12 cellular contexts compared by ENCODE assay signal in the genomic region with DNA sequence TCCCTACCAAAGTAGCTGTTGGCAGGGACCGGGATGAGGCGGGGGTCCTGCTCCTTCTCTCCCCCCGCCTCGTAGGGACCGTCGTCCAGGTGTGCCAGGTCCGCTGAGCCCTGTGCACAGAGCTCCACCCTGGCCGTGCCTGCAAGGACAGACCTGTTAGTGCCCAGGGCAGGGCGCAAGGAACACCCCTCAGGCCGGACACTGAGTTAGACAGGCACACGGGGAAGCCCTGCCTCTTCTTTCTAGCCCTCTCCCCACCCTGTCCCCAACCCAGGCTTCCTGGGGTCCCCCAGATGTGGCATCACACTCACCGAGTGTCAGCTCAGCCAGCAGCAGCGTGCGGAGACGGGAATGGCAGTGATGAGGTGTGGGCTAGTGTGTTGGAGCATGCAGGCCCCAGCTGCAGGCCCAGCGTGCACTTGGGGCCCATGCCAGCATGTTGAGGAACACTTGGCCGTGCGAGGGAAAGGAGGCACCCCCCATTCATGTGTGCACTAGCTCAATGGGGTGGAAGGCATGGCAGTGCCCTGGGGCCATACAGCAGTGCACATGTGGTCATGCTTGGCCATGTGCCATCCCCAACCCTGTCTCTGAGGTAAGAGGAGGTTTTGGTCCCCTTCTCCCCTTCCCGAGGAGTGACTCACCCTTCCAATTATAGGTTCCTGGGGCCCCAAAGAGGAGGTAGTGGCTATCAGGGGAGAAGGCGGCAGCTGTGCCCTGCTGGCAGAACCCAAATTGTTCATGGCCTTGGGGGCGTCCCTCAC. TPM values are rescaled to one million over a fixed set of nuclear protein-coding genes. Genes with fewer than 3 reads are reported as not detected.
DNase-seq lines count a peak whose midpoint lies in the region; ATAC-seq, FAIRE-seq and TF ChIP-seq lines count a peak whose summit lies in the region.
"Had no signal": no experiment of that assay in that cellular context is flagged by ENCODE, and none has a peak within 500 bp of the region (broad histone marks: within the 10 kb centered on the region; RNA-seq: fewer than 3 reads in every experiment).

No MANE protein-coding gene starts in this region.

- H4K20me1 ChIP-seq in PC-3 (ENCODE audit: low read length) = no peaks in the 10 kb centered on the region

- TF ChIP-seq CTCF in PC-3 (conservative IDR thresholded peaks at IDR 0.05; ENCODE audit: low read depth, low read length) = no peak

- no peaks in the 10 kb centered on the region for H3K36me3 ChIP-seq in PC-3 (ENCODE audit: low read depth, low read length)
- H3K36me3 ChIP-seq in stomach smooth muscle (ENCODE audit: control insufficient read depth in 2 of 2, insufficient read depth in 2 of 2, low read length in 2 of 2) = peaks cover 44% of the 10 kb centered on the region in 2 donors
- H3K36me3 ChIP-seq: prostate gland had no signal

- no peaks in the 10 kb centered on the region for H3K79me2 ChIP-seq in PC-3 (ENCODE audit: low read length)

- no peak overlapping the region for H3K4me2 ChIP-seq in PC-3 (ENCODE audit: low read length)

- H3K4me3 Mint-ChIP-seq in natural killer cell treated with Interleukin-12 subunit alpha and Interleukin-12 subunit beta and Interleukin-15 and Interleukin-18, amount 100 ng/mL, for 72 hours = no peak overlapping the region
- H3K4me3 Mint-ChIP-seq: CD8-positive, alpha-beta memory T cell had no signal

- POLR2A ChIA-PET in PC-3 (lab: Charles Lee; ENCODE audit: unreplicated experiment) = interaction anchor here (0.5 to 0.6 kb wide), 2 partner anchors 29 to 31 kb away, joined by 4 to 6 read pairs; a partner anchor contains a TSS

- no peak overlapping the region for H3K4me3 ChIP-seq in PC-3 (ENCODE audit: low read length)
- no peak overlapping the region for H3K4me3 ChIP-seq in stomach smooth muscle (ENCODE audit: low read length in 2 of 2)
- H3K4me3 ChIP-seq: prostate gland, stomach had no signal

- H3K27ac ChIP-seq in PC-3 (ENCODE audit: low read length) (no peak overlapping the region), stomach smooth muscle (ENCODE audit: low read length) (peak overlapping the region; percentile 37)
- H3K27ac ChIP-seq: prostate gland, VCaP had no signal

- H3K27me3 Mint-ChIP-seq in natural killer cell treated with Interleukin-12 subunit alpha and Interleukin-12 subunit beta and Interleukin-15 and Interleukin-18, amount 100 ng/mL, for 72 hours = peaks cover 0 to 5% of the 10 kb centered on the region in 2 donors

- H3K9me2 ChIP-seq in PC-3 (replicated peaks; ENCODE audit: low read length) = no peaks in the 10 kb centered on the region

- no peak overlapping the region for H2AFZ ChIP-seq in PC-3 (ENCODE audit: low read length)

- no peak for TF ChIP-seq POLR2A in H54 (IDR thresholded peaks at IDR 0.05; ENCODE audit: low read depth, low read length)

- no peaks in the 10 kb centered on the region for H3K4me1 Mint-ChIP-seq in natural killer cell treated with Interleukin-12 subunit alpha and Interleukin-12 subunit beta and Interleukin-15 and Interleukin-18, amount 100 ng/mL, for 72 hours (ENCODE audit: low read depth in 2 of 2)
- H3K4me1 Mint-ChIP-seq: CD8-positive, alpha-beta memory T cell had no signal

- H3K36me3 Mint-ChIP-seq in natural killer cell treated with Interleukin-12 subunit alpha and Interleukin-12 subunit beta and Interleukin-15 and Interleukin-18, amount 100 ng/mL, for 72 hours = no peaks in the 10 kb centered on the region

- no peak overlapping the region for H3K27ac Mint-ChIP-seq in natural killer cell treated with Interleukin-12 subunit alpha and Interleukin-12 subunit beta and Interleukin-15 and Interleukin-18, amount 100 ng/mL, for 72 hours
- H3K27ac Mint-ChIP-seq: CD8-positive, alpha-beta memory T cell had no signal

- no peaks in the 10 kb centered on the region for H3K4me1 ChIP-seq in PC-3 (ENCODE audit: insufficient read depth, low read length)
- H3K4me1 ChIP-seq in stomach smooth muscle (ENCODE audit: control insufficient read depth, insufficient read depth, low read length) = peaks cover 54% of the 10 kb centered on the region
- H3K4me1 ChIP-seq: prostate gland had no signal

- no peaks in the 10 kb centered on the region for H3K9me3 Mint-ChIP-seq in natural killer cell treated with Interleukin-12 subunit alpha and Interleukin-12 subunit beta and Interleukin-15 and Interleukin-18, amount 100 ng/mL, for 72 hours
- H3K9me3 Mint-ChIP-seq: CD8-positive, alpha-beta memory T cell had no signal

- H3K9me3 ChIP-seq in PC-3 (ENCODE audit: low read length) (no peaks in the 10 kb centered on the region), stomach smooth muscle (ENCODE audit: control insufficient read depth in 2 of 2, low read length in 2 of 2) (no peaks in the 10 kb centered on the region)
- H3K9me3 ChIP-seq: prostate gland, stomach had no signal

- no peak overlapping the region for H3K9ac ChIP-seq in PC-3 (ENCODE audit: low read length)
- no peak overlapping the region for H3K9ac ChIP-seq in stomach smooth muscle (ENCODE audit: low read length in 2 of 2)

- BruUV-seq in PC-3 (replicated peaks; lab: Mats Ljungman, UMichigan) = no TSS peak

- CTCF ChIA-PET in PC-3 (lab: Charles Lee) = no interaction called here

- FAIRE-seq in H54 (lab: Jason Lieb, UNC) = peak; percentile 83

- no peak for ATAC-seq in PC-3
- ATAC-seq in natural killer cell treated with Interleukin-12 subunit alpha and Interleukin-12 subunit beta and Interleukin-15 and Interleukin-18, amount 100 ng/mL, for 72 hours = no peak
- no peak for ATAC-seq in HG03469 (IDR thresholded peaks at IDR 0.05; ENCODE audit: unreplicated experiment)

- H3K27me3 ChIP-seq in PC-3 (ENCODE audit: low read length) (no peaks in the 10 kb centered on the region), stomach smooth muscle (ENCODE audit: control insufficient read depth in 1 of 2, insufficient read depth in 2 of 2, low read length in 2 of 2) (no peaks in the 10 kb centered on the region)
- H3K27me3 ChIP-seq: stomach had no signal

- no peaks in the 10 kb centered on the region for H3F3A ChIP-seq in PC-3 (ENCODE audit: low read length, unreplicated experiment)

- intact Hi-C loops in PC-3 (cut with micrococcal nuclease) = no loop called here

- peak; percentile 74 for DNase-seq in H54 (ENCODE audit: insufficient read length, low spot score)
- DNase-seq in PC-3 = peak; percentile 17
- peak; percentile 41 for DNase-seq in fibroblast of gingiva (ENCODE audit: low read depth)
- no peak for DNase-seq in natural killer cell treated with Interleukin-12 subunit alpha and Interleukin-12 subunit beta and Interleukin-15 and Interleukin-18, amount 100 ng/mL, for 72 hours (ENCODE audit: low spot score)
- no peak for DNase-seq in UCSD-AML1 (lab: John Stamatoyannopoulos, UW; ENCODE audit: unreplicated experiment)
- DNase-seq: activated CD8-positive, alpha-beta memory T cell treated with anti-CD3 and anti-CD28 coated beads, Interleukin-2, amount 50 U/mL, for 48 hours; stomach had no signal

RNA-seq across cellular contexts. Expression of a gene that starts 7.3 kb away (rescaled TPM):
- 4.4 and 9.7 TPM in 2 replicates for total RNA-seq in PC-3 (2014; rRNA removed)
- total RNA-seq in natural killer cell treated with Interleukin-12 subunit alpha and Interleukin-12 subunit beta and Interleukin-15 and Interleukin-18, amount 100 ng/mL, for 72 hours = 1 to 10 TPM; 2.1 to 4.2 TPM

RNA-seq across cellular contexts. Expression of a gene that starts 15.4 kb away (rescaled TPM):
- 63.5 and 90.8 TPM in 2 replicates for total RNA-seq in PC-3 (2014; rRNA removed)
- total RNA-seq in natural killer cell treated with Interleukin-12 subunit alpha and Interleukin-12 subunit beta and Interleukin-15 and Interleukin-18, amount 100 ng/mL, for 72 hours = 10 to 100 TPM; 54.8 to 85.8 TPM

RNA-seq across cellular contexts. Expression of a gene that starts 19.8 kb away (rescaled TPM):
- total RNA-seq in PC-3 (2014; rRNA removed) = 4.6 and 5.1 TPM in 2 replicates
- total RNA-seq in natural killer cell treated with Interleukin-12 subunit alpha and Interleukin-12 subunit beta and Interleukin-15 and Interleukin-18, amount 100 ng/mL, for 72 hours = 10 to 100 TPM; 10.2 to 11.7 TPM

RNA-seq across cellular contexts. Expression of a gene that starts 28.4 kb away (rescaled TPM):
- total RNA-seq in PC-3 (2014; rRNA removed) = 784 and 869 TPM in 2 replicates
- total RNA-seq in natural killer cell treated with Interleukin-12 subunit alpha and Interleukin-12 subunit beta and Interleukin-15 and Interleukin-18, amount 100 ng/mL, for 72 hours = 100 to 1,000 TPM; 263 to 327 TPM

RNA-seq across cellular contexts. Expression of a gene that starts 42.5 kb away (rescaled TPM):
- 7.1 and 17.4 TPM in 2 replicates for total RNA-seq in PC-3 (2014; rRNA removed)
- total RNA-seq in natural killer cell treated with Interleukin-12 subunit alpha and Interleukin-12 subunit beta and Interleukin-15 and Interleukin-18, amount 100 ng/mL, for 72 hours = 10 to 100 TPM in 1 of 2 donors, 1 to 10 TPM in 1; 5.0 to 18.4 TPM

Comparison
In these comparisons a context has a peak if more than half of its experiments do, and no peak if none do; other contexts are left out.
1. DNase-seq: peak in H54 (single experiment), PC-3 (single experiment) and fibroblast of gingiva (single experiment); none in natural killer cell treated with Interleukin-12 subunit alpha and Interleukin-12 subunit beta and Interleukin-15 and Interleukin-18, amount 100 ng/mL, for 72 hours (single experiment) and UCSD-AML1 (single experiment).